ENCODE assay signal across 15 cellular contexts in genomic region chr7:56175086-56175760, GRCh38. TPM values are rescaled to one million over a fixed set of nuclear protein-coding genes. Genes with fewer than 3 reads are reported as not detected.
DNase-seq lines count a peak whose midpoint lies in the region; ATAC-seq, FAIRE-seq and TF ChIP-seq lines count a peak whose summit lies in the region.
"Had no signal": no experiment of that assay in that cellular context is flagged by ENCODE, and none has a peak within 500 bp of the region (broad histone marks: within the 10 kb centered on the region; RNA-seq: fewer than 3 reads in every experiment).

No MANE protein-coding gene starts in this region.

- DNase-seq in NCI-H510A (lab: John Stamatoyannopoulos, UW) (peak; percentile 75), lung (ENCODE audit: low spot score) (no peak), testis (peak; percentile 47), RCC 7860 (ENCODE audit: low spot score) (no peak), AG08395 (ENCODE audit: low spot score) (no peak), NCI-H1694 (lab: John Stamatoyannopoulos, UW) (no peak)
- DNase-seq: activated CD4-positive, alpha-beta T cell treated with anti-CD3 and anti-CD28 coated beads for 36 hours; CD4-positive, alpha-beta T cell; naive B cell; NCI-H1417 treated with DMSO at 0.1 percent for 48 hours; NCI-H69; SW 1271 had no signal

- FAIRE-seq in RCC 7860 (lab: Jason Lieb, UNC): no peak

- intact Hi-C loops in testis (cut with DNase I; ENCODE audit: low total_unique reads): no loop called here

- H3K4me1 ChIP-seq in endocrine pancreas (ENCODE audit: control insufficient read depth, insufficient read depth, low read length) (no peaks in the 10 kb centered on the region), lung (ENCODE audit: control insufficient read depth in 2 of 2, insufficient read depth in 2 of 2, low read length in 2 of 2) (peaks cover 0 to 5% of the 10 kb centered on the region in 2 donors), testis (peaks cover 2% of the 10 kb centered on the region)

- no peak for TF ChIP-seq POLR2A in testis (IDR thresholded peaks at IDR 0.05)

- H3K27ac ChIP-seq in lung (ENCODE audit: low read depth in 1 of 2, low read length in 1 of 2) (no peak overlapping the region), testis (no peak overlapping the region)

- H3K27me3 ChIP-seq in endocrine pancreas (ENCODE audit: control insufficient read depth, insufficient read depth, low read length): peaks cover 5% of the 10 kb centered on the region
- no peaks in the 10 kb centered on the region for H3K27me3 ChIP-seq in lung (ENCODE audit: control insufficient read depth, insufficient read depth)
- H3K27me3 ChIP-seq in testis: no peaks in the 10 kb centered on the region

- peak overlapping the region; percentile 38 for H3K9ac ChIP-seq in endocrine pancreas (ENCODE audit: control insufficient read depth, insufficient read depth, low read length)

- no peaks in the 10 kb centered on the region for H3K36me3 ChIP-seq in endocrine pancreas (ENCODE audit: control insufficient read depth, insufficient read depth, low read length)
- H3K36me3 ChIP-seq in lung (ENCODE audit: control insufficient read depth in 2 of 2, insufficient read depth in 2 of 2, low read length in 2 of 2): no peaks in the 10 kb centered on the region
- no peaks in the 10 kb centered on the region for H3K36me3 ChIP-seq in testis (ENCODE audit: low read depth, missing control alignments)

- ATAC-seq in lung (ENCODE audit: insufficient read depth, low FRiP score) (peak; percentile 59), GM21381 (IDR thresholded peaks at IDR 0.05; ENCODE audit: unreplicated experiment) (no peak)
- ATAC-seq: activated CD4-positive, alpha-beta T cell treated with anti-CD3 and anti-CD28 coated beads for 36 hours; activated T-cell treated with anti-CD3 and anti-CD28 coated beads, Interleukin-2, amount 50 U/mL, for 72 hours had no signal

- TF ChIP-seq CTCF in lung (IDR thresholded peaks at IDR 0.05; ENCODE audit: control extremely low read depth, extremely low read depth): no peak
- TF ChIP-seq CTCF in testis (IDR thresholded peaks at IDR 0.05): no peak

- H3K4me3 ChIP-seq in endocrine pancreas (ENCODE audit: control insufficient read depth, insufficient read depth, low read length): peak overlapping the region; percentile 34
- H3K4me3 ChIP-seq in lung: peak overlapping the region; percentile 36
- H3K4me3 ChIP-seq in testis: peak overlapping the region; percentile 47 to 73

- 6 to 21% methylated on average over 38 to 62 of the region's 62 CpGs for WGBS in lung, 2 donors
- 0 to 4% methylated on average over 4 to 46 of the region's 62 CpGs for WGBS in testis, 2 donors

- no peaks in the 10 kb centered on the region for H3K9me3 ChIP-seq in endocrine pancreas (ENCODE audit: control insufficient read depth, low read length)
- peaks cover 0 to 15% of the 10 kb centered on the region in 2 donors for H3K9me3 ChIP-seq in lung (ENCODE audit: control insufficient read depth in 2 of 2, insufficient read depth in 1 of 2, low read length in 1 of 2)
- no peaks in the 10 kb centered on the region for H3K9me3 ChIP-seq in testis

RNA-seq across cellular contexts. Expression of gene NUPR2, which starts 59.0 kb away (rescaled TPM):
- 1 to 10 TPM in 1 of 2 donors, under 1 TPM in 1; 0.88 to 3.0 TPM for total RNA-seq in lung
- 1 to 10 TPM; 1.6 to 2.2 TPM for polyA plus RNA-seq in lung
- 100 to 1,000 TPM; 171 to 785 TPM for total RNA-seq in testis
- 227 TPM for polyA plus RNA-seq in testis (ENCODE audit: insufficient read depth, low read depth, low replicate concordance)
- total RNA-seq: activated CD4-positive, alpha-beta T cell treated with anti-CD3 and anti-CD28 coated beads for 36 hours; CD4-positive, alpha-beta T cell had no signal

Comparison
In these comparisons a context has a peak if more than half of its experiments do, and no peak if none do; other contexts are left out.
1. DNase-seq: peak in NCI-H510A (single experiment) and testis (single experiment); none in lung (single experiment), RCC 7860 (single experiment), AG08395 (single experiment) and NCI-H1694 (single experiment).
2. RNA of gene NUPR2, which starts 59.0 kb away (total RNA-seq): 171 to 785 TPM in testis; 0.88 to 3.0 TPM in lung; every median in the first group is over 10 times any median in the second.
3. Peak in every context shown above with its lines, with median percentiles within 50 percentile points of each other: H3K4me3 ChIP-seq.